Comparison of ENCODE assay signal across 19 cellular contexts in genomic region chr12:4302881-4303280, GRCh38. TPM values are rescaled to one million over a fixed set of nuclear protein-coding genes. Genes with fewer than 3 reads are reported as not detected.
A peak's percentile ranks its signal among the peaks of the same experiment; 100 is the strongest.
DNase-seq lines count a peak whose midpoint lies in the region; ATAC-seq and FAIRE-seq lines count a peak whose summit lies in the region.
"Had no signal": no experiment of that assay in that cellular context is flagged by ENCODE, and none has a peak within 500 bp of the region (broad histone marks: within the 10 kb centered on the region; RNA-seq: fewer than 3 reads in every experiment).

No MANE protein-coding gene starts in this region.

- H3K27me3 ChIP-seq in small intestine (ENCODE audit: control insufficient read depth in 2 of 2, insufficient read depth in 2 of 2, low read length in 2 of 2) (no peaks in the 10 kb centered on the region), HAP-1 (ENCODE audit: low read depth) (no peaks in the 10 kb centered on the region)

- no peak overlapping the region for H3K4me3 Mint-ChIP-seq in activated T-cell treated with anti-CD3 and anti-CD28 coated beads, Interleukin-2, amount 50 U/mL, for 72 hours
- no peak overlapping the region for H3K4me3 Mint-ChIP-seq in activated CD4-positive, alpha-beta memory T cell treated with anti-CD3 and anti-CD28 coated beads for 36 hours
- no peak overlapping the region for H3K4me3 Mint-ChIP-seq in immature natural killer cell
- H3K4me3 Mint-ChIP-seq: activated T-helper 1 cell treated with anti-CD3 and anti-CD28 coated beads, Interleukin-12 subunit alpha, Interleukin-12 subunit beta, Interleukin-2, Interleukin-4 antibody, amounts not matched to agents 30 ng/mL and 10 ng/mL and 1 ng/mL, durations not matched to agents 14 hours and 24 hours and 36 hours had no signal

- H3K27ac ChIP-seq in small intestine (ENCODE audit: low read depth in 1 of 2, low read length in 1 of 2): peak overlapping the region in 1 of 2 donors; percentile 46
- H3K27ac ChIP-seq: SJSA1 had no signal

- H3K4me1 Mint-ChIP-seq in activated T-cell treated with anti-CD3 and anti-CD28 coated beads, Interleukin-2, amount 50 U/mL, for 72 hours (ENCODE audit: low read depth): peaks cover 4% of the 10 kb centered on the region
- H3K4me1 Mint-ChIP-seq in activated CD4-positive, alpha-beta memory T cell treated with anti-CD3 and anti-CD28 coated beads for 36 hours (ENCODE audit: low read depth): peaks cover 5% of the 10 kb centered on the region
- H3K4me1 Mint-ChIP-seq in immature natural killer cell: peaks cover 5 to 43% of the 10 kb centered on the region in 2 donors

- no peak for ATAC-seq in activated T-cell treated with anti-CD3 and anti-CD28 coated beads, Interleukin-2, amount 50 U/mL, for 72 hours (replicated peaks in 1 of 2)
- ATAC-seq in GM18870 (IDR thresholded peaks at IDR 0.05; ENCODE audit: unreplicated experiment): no peak

- in situ Hi-C loops in HAP-1 (cut with MboI; ENCODE audit: low sequenced_read_pairs): loop anchor here (10.0 kb wide), 1 partner anchor 232 kb away; the partner anchor contains the start of gene RAD51AP1

- POLR2A ChIA-PET in activated CD4-positive, alpha-beta memory T cell treated with anti-CD3 and anti-CD28 coated beads for 36 hours (lab: Charles Lee): no interaction called here

- H3K9me3 Mint-ChIP-seq in activated T-cell treated with anti-CD3 and anti-CD28 coated beads, Interleukin-2, amount 50 U/mL, for 72 hours: no peaks in the 10 kb centered on the region
- no peaks in the 10 kb centered on the region for H3K9me3 Mint-ChIP-seq in activated CD4-positive, alpha-beta memory T cell treated with anti-CD3 and anti-CD28 coated beads for 36 hours
- H3K9me3 Mint-ChIP-seq in immature natural killer cell: no peaks in the 10 kb centered on the region
- H3K9me3 Mint-ChIP-seq: activated T-helper 1 cell treated with anti-CD3 and anti-CD28 coated beads, Interleukin-12 subunit alpha, Interleukin-12 subunit beta, Interleukin-2, Interleukin-4 antibody, amounts not matched to agents 30 ng/mL and 10 ng/mL and 1 ng/mL, durations not matched to agents 14 hours and 24 hours and 36 hours had no signal

- H3K9me3 ChIP-seq in small intestine (ENCODE audit: control insufficient read depth, low read depth) (no peaks in the 10 kb centered on the region), HAP-1 (no peaks in the 10 kb centered on the region)
- H3K9me3 ChIP-seq: prostate gland, SJSA1 had no signal

- CTCF ChIA-PET in activated CD4-positive, alpha-beta memory T cell treated with anti-CD3 and anti-CD28 coated beads for 36 hours (lab: Charles Lee): no interaction called here

- H3K4me1 ChIP-seq in small intestine (ENCODE audit: control insufficient read depth in 2 of 2, insufficient read depth in 1 of 2, low read depth in 1 of 2, low read length in 1 of 2): peaks cover 2 to 3% of the 10 kb centered on the region in 2 donors
- H3K4me1 ChIP-seq in HAP-1: peaks cover 6% of the 10 kb centered on the region
- H3K4me1 ChIP-seq: prostate gland, SJSA1 had no signal

- H3K36me3 ChIP-seq in small intestine (ENCODE audit: control insufficient read depth in 2 of 2, insufficient read depth in 2 of 2, low read length in 2 of 2): peaks cover 0 to 6% of the 10 kb centered on the region in 2 donors
- H3K36me3 ChIP-seq in HAP-1 (replicated peaks): no peaks in the 10 kb centered on the region; the same call in 1 of the 2 replicates
- H3K36me3 ChIP-seq: prostate gland, SJSA1 had no signal

- 22 to 61% (median 43%) methylated on average over 8 of the region's 8 CpGs for WGBS in small intestine, 3 donors

- H3K4me3 ChIP-seq in small intestine (ENCODE audit: low read depth in 1 of 2, low read length in 2 of 2): no peak overlapping the region
- no peak overlapping the region for H3K4me3 ChIP-seq in HAP-1
- H3K4me3 ChIP-seq: prostate gland, SJSA1 had no signal

- intact Hi-C loops in activated CD4-positive, alpha-beta memory T cell treated with anti-CD3 and anti-CD28 coated beads for 36 hours (cut with micrococcal nuclease): no loop called here

- no peak for FAIRE-seq in small intestine (lab: Jason Lieb, UNC)

- no peak for DNase-seq in activated T-cell treated with anti-CD3 and anti-CD28 coated beads, Interleukin-2, amount 50 U/mL, for 72 hours
- no peak for DNase-seq in activated T-cell treated with anti-CD3 and anti-CD28 coated beads, Interleukin-2, amount 50 U/mL, for 48 hours
- no peak for DNase-seq in activated CD4-positive, alpha-beta memory T cell treated with anti-CD3 and anti-CD28 coated beads for 36 hours
- DNase-seq in immature natural killer cell (no peak), small intestine (peak; percentile 63), NCI-H146 treated with DMSO at 0.1 percent for 48 hours (lab: John Stamatoyannopoulos, UW; ENCODE audit: unreplicated experiment) (no peak), HAP-1 (ENCODE audit: low spot score in 2 of 2) (no peak)
- DNase-seq: activated CD4-positive, CD25-positive, alpha-beta regulatory T cell treated with anti-CD3 and anti-CD28 coated beads, Interleukin-2, amount 50 U/mL, for 72 hours; DMS79 treated with DMSO at 0.1 percent for 48 hours; H7; KBM-7; MV-4-11; NCI-H69; OCI-M1; stimulated activated naive CD8-positive, alpha-beta T cell treated with anti-CD3 and anti-CD28 coated beads, Interleukin-15, Interleukin-2, amounts not matched to agents 100 U/mL and 50 U/mL, for 24 hours had no signal

- peaks cover 15 to 56% of the 10 kb centered on the region in 2 donors for H3K36me3 Mint-ChIP-seq in activated T-cell treated with anti-CD3 and anti-CD28 coated beads, Interleukin-2, amount 50 U/mL, for 72 hours (ENCODE audit: insufficient read depth in 2 of 2)
- H3K36me3 Mint-ChIP-seq in activated CD4-positive, alpha-beta memory T cell treated with anti-CD3 and anti-CD28 coated beads for 36 hours: peaks cover 68% of the 10 kb centered on the region
- peaks cover 16 to 55% (median 26%) of the 10 kb centered on the region in 3 donors for H3K36me3 Mint-ChIP-seq in immature natural killer cell

- peak overlapping the region; percentile 38 for H3K27ac Mint-ChIP-seq in activated T-cell treated with anti-CD3 and anti-CD28 coated beads, Interleukin-2, amount 50 U/mL, for 72 hours
- peak overlapping the region; percentile 43 for H3K27ac Mint-ChIP-seq in activated CD4-positive, alpha-beta memory T cell treated with anti-CD3 and anti-CD28 coated beads for 36 hours
- peak overlapping the region in 4 of 6 donors; percentile 4 to 68 (median 50) for H3K27ac Mint-ChIP-seq in immature natural killer cell

- H3K27me3 Mint-ChIP-seq in activated T-cell treated with anti-CD3 and anti-CD28 coated beads, Interleukin-2, amount 50 U/mL, for 72 hours (ENCODE audit: low read depth): no peaks in the 10 kb centered on the region
- H3K27me3 Mint-ChIP-seq in activated CD4-positive, alpha-beta memory T cell treated with anti-CD3 and anti-CD28 coated beads for 36 hours: no peaks in the 10 kb centered on the region
- H3K27me3 Mint-ChIP-seq in immature natural killer cell (ENCODE audit: low read depth in 3 of 3): peaks cover 0 to 6% (median 0%) of the 10 kb centered on the region in 3 donors

RNA-seq across cellular contexts. Expression of gene TIGAR, which starts 18.1 kb away (rescaled TPM):
- 10 to 100 TPM; 16.1 to 22.5 TPM for total RNA-seq in activated T-cell treated with anti-CD3 and anti-CD28 coated beads, Interleukin-2, amount 50 U/mL, for 72 hours
- total RNA-seq in activated CD4-positive, alpha-beta memory T cell treated with anti-CD3 and anti-CD28 coated beads for 36 hours: 10 to 100 TPM; 12.0 to 13.6 TPM
- polyA plus RNA-seq in immature natural killer cell (1 to 10 TPM; 2.1 to 8.9 (median 4.3) TPM), small intestine (10 to 100 TPM in 1 of 3 donors, 1 to 10 TPM in 2; 4.7 to 10.1 (median 6.2) TPM)

RNA-seq across cellular contexts. Expression of gene CCND2, which starts 29.3 kb away (rescaled TPM):
- 100 to 1,000 TPM; 445 to 502 TPM for total RNA-seq in activated T-cell treated with anti-CD3 and anti-CD28 coated beads, Interleukin-2, amount 50 U/mL, for 72 hours
- 100 to 1,000 TPM; 255 to 261 TPM for total RNA-seq in activated CD4-positive, alpha-beta memory T cell treated with anti-CD3 and anti-CD28 coated beads for 36 hours
- polyA plus RNA-seq in immature natural killer cell: 10 to 100 TPM; 47.5 to 83.3 (median 71.4) TPM
- 10 to 100 TPM in 1 of 3 donors, 1 to 10 TPM in 2; 5.6 to 38.1 (median 5.9) TPM for polyA plus RNA-seq in small intestine
